11 cellular contexts compared by ENCODE assay signal in genomic region chr22:30307026-30307574, GRCh38. TPM values are rescaled to one million over a fixed set of nuclear protein-coding genes. Genes with fewer than 3 reads are reported as not detected.
DNase-seq lines count a peak whose midpoint lies in the region; ATAC-seq, FAIRE-seq and TF ChIP-seq lines count a peak whose summit lies in the region.
"Had no signal": no experiment of that assay in that cellular context is flagged by ENCODE, and none has a peak within 500 bp of the region (broad histone marks: within the 10 kb centered on the region; RNA-seq: fewer than 3 reads in every experiment).

No MANE protein-coding gene starts in this region.

- H4K20me1 ChIP-seq in DOHH2 (ENCODE audit: control insufficient read depth, insufficient read depth, low read depth, low read length) = no peaks in the 10 kb centered on the region
- H4K20me1 ChIP-seq in MM.1S (ENCODE audit: insufficient read depth, low read length) = no peaks in the 10 kb centered on the region

- H3K9ac ChIP-seq in MM.1S (ENCODE audit: low read length) = peak overlapping the region; percentile 48; the same call in 1 of the 2 replicates
- no peak overlapping the region for H3K9ac ChIP-seq in skeletal muscle tissue (ENCODE audit: low read depth in 1 of 3, low read length in 3 of 3)

- H3K27me3 ChIP-seq in DOHH2 (ENCODE audit: control insufficient read depth, low read length) = no peaks in the 10 kb centered on the region
- no peaks in the 10 kb centered on the region for H3K27me3 ChIP-seq in MM.1S (replicated peaks; ENCODE audit: insufficient read depth, low read length)
- H3K27me3 ChIP-seq in effector memory CD4-positive, alpha-beta T cell (replicated peaks; ENCODE audit: control insufficient read depth, insufficient read depth, low read length, poor library complexity, severe bottlenecking) = no peaks in the 10 kb centered on the region
- no peaks in the 10 kb centered on the region for H3K27me3 ChIP-seq in skeletal muscle tissue (ENCODE audit: control insufficient read depth in 3 of 3, insufficient read depth in 3 of 3, low read length in 3 of 3)
- no peaks in the 10 kb centered on the region for H3K27me3 ChIP-seq in psoas muscle (ENCODE audit: insufficient read depth in 3 of 3, low read length in 2 of 3)
- no peaks in the 10 kb centered on the region for H3K27me3 ChIP-seq in pancreas

- TF ChIP-seq CTCF in DOHH2 (IDR thresholded peaks at IDR 0.05; ENCODE audit: low read depth, low read length, poor library complexity, severe bottlenecking) = no peak
- no peak for TF ChIP-seq CTCF in MM.1S (IDR thresholded peaks at IDR 0.05; ENCODE audit: low read length)
- TF ChIP-seq CTCF in psoas muscle (IDR thresholded peaks at IDR 0.05) = no peak
- no peak for TF ChIP-seq CTCF in pancreas (IDR thresholded peaks at IDR 0.05)

- H3K79me2 ChIP-seq in DOHH2 (ENCODE audit: control insufficient read depth, low read length) = peaks cover 6% of the 10 kb centered on the region
- peaks cover 58% of the 10 kb centered on the region for H3K79me2 ChIP-seq in MM.1S (ENCODE audit: low read length)

- H3K4me2 ChIP-seq in DOHH2 (ENCODE audit: low read length) (peak overlapping the region; percentile 98), MM.1S (ENCODE audit: low read depth, low read length) (peak overlapping the region; percentile 87)

- H3K4me3 ChIP-seq in DOHH2 (ENCODE audit: low read length) (peak overlapping the region; percentile 69), MM.1S (ENCODE audit: low read length) (no peak overlapping the region), skeletal muscle tissue (ENCODE audit: low read length in 3 of 3) (no peak overlapping the region), psoas muscle (no peak overlapping the region), pancreas (no peak overlapping the region)
- peak overlapping the region; percentile 16 for H3K4me3 ChIP-seq in effector memory CD4-positive, alpha-beta T cell (ENCODE audit: insufficient read depth, low read depth, low read length, poor library complexity, severe bottlenecking)

- H3K4me1 ChIP-seq in DOHH2 (ENCODE audit: control insufficient read depth, low read length) (peaks cover 60% of the 10 kb centered on the region), MM.1S (ENCODE audit: low read length) (peaks cover 79% of the 10 kb centered on the region), skeletal muscle tissue (ENCODE audit: control insufficient read depth in 3 of 3, insufficient read depth in 3 of 3, low read length in 3 of 3) (peaks cover 74 to 79% (median 78%) of the 10 kb centered on the region in 3 donors), psoas muscle (peaks cover 30% of the 10 kb centered on the region), pancreas (peaks cover 41 to 87% (median 52%) of the 10 kb centered on the region in 3 donors)
- peaks cover 94% of the 10 kb centered on the region for H3K4me1 ChIP-seq in effector memory CD4-positive, alpha-beta T cell (ENCODE audit: control insufficient read depth, insufficient read depth, low read length, poor library complexity, severe bottlenecking)

- DNase-seq in MM.1S = no peak
- DNase-seq in effector memory CD4-positive, alpha-beta T cell = no peak
- DNase-seq in psoas muscle = no peak
- no peak for DNase-seq in stimulated activated CD4-positive, alpha-beta T cell treated with anti-CD3 and anti-CD28 coated beads, Interleukin-4, amount 100 ng/mL, for 1 hour
- no peak for DNase-seq in NCI-H1930 (lab: John Stamatoyannopoulos, UW)
- no peak for DNase-seq in pancreas
- DNase-seq: EL, NCI-H1105 treated with DMSO at 0.1 percent for 48 hours had no signal

- H3K9me3 ChIP-seq in DOHH2 (ENCODE audit: control insufficient read depth, insufficient read depth, low read length) (no peaks in the 10 kb centered on the region), MM.1S (replicated peaks; ENCODE audit: insufficient read depth, low read length) (no peaks in the 10 kb centered on the region), skeletal muscle tissue (ENCODE audit: control insufficient read depth in 3 of 3, low read length in 3 of 3) (no peaks in the 10 kb centered on the region), psoas muscle (no peaks in the 10 kb centered on the region), pancreas (no peaks in the 10 kb centered on the region)
- no peaks in the 10 kb centered on the region for H3K9me3 ChIP-seq in effector memory CD4-positive, alpha-beta T cell (ENCODE audit: control insufficient read depth, low read length)

- peaks cover 6% of the 10 kb centered on the region for H3K36me3 ChIP-seq in DOHH2 (ENCODE audit: control insufficient read depth, low read length)
- no peaks in the 10 kb centered on the region for H3K36me3 ChIP-seq in MM.1S (replicated peaks; ENCODE audit: insufficient read depth, low read length)
- H3K36me3 ChIP-seq in effector memory CD4-positive, alpha-beta T cell (ENCODE audit: control insufficient read depth, insufficient read depth, low read length) = no peaks in the 10 kb centered on the region
- H3K36me3 ChIP-seq in skeletal muscle tissue (ENCODE audit: control insufficient read depth in 3 of 3, insufficient read depth in 3 of 3, low read length in 3 of 3) = peaks cover 0 to 4% (median 3%) of the 10 kb centered on the region in 3 donors
- H3K36me3 ChIP-seq in psoas muscle (ENCODE audit: insufficient read depth in 1 of 2, low read depth in 1 of 2) = no peaks in the 10 kb centered on the region
- no peaks in the 10 kb centered on the region for H3K36me3 ChIP-seq in pancreas

- intact Hi-C loops in psoas muscle (cut with DNase I) (no loop called here), pancreas (cut with DNase I) (no loop called here)

- H3F3A ChIP-seq in DOHH2 (ENCODE audit: control insufficient read depth, insufficient read depth) = peaks cover 19% of the 10 kb centered on the region
- peaks cover 31% of the 10 kb centered on the region for H3F3A ChIP-seq in MM.1S (ENCODE audit: insufficient read depth, low read length)

- H3K9me2 ChIP-seq in DOHH2 (replicated peaks; ENCODE audit: control insufficient read depth, low read length) = no peaks in the 10 kb centered on the region
- H3K9me2 ChIP-seq in MM.1S (replicated peaks; ENCODE audit: insufficient read depth, low read length) = no peaks in the 10 kb centered on the region

- WGBS in psoas muscle, 3 donors = 79 to 85% (median 82%) methylated on average over 5 of the region's 5 CpGs
- WGBS in pancreas, 2 donors = 91 to 92% methylated on average over 5 of the region's 5 CpGs

- no peak for FAIRE-seq in pancreas (lab: Jason Lieb, UNC)

- no peak for ATAC-seq in psoas muscle
- no peak for ATAC-seq in pancreas

- H3K27ac ChIP-seq in DOHH2 (ENCODE audit: low read depth, low read length) = peak overlapping the region; percentile 73; the same call in 1 of the 2 replicates
- H3K27ac ChIP-seq in MM.1S (ENCODE audit: low read length) = peak overlapping the region; percentile 76
- H3K27ac ChIP-seq in effector memory CD4-positive, alpha-beta T cell (ENCODE audit: insufficient read depth, low read length, poor library complexity, severe bottlenecking) = peak overlapping the region; percentile 71
- H3K27ac ChIP-seq in skeletal muscle tissue (ENCODE audit: low read depth, low read length) = peak overlapping the region; percentile 6
- H3K27ac ChIP-seq in psoas muscle = no peak overlapping the region
- H3K27ac ChIP-seq in pancreas = peak overlapping the region in 1 of 4 donors; percentile 68

- H2AFZ ChIP-seq in MM.1S (ENCODE audit: low read length) = peak overlapping the region; percentile 16; the same call in 1 of the 2 replicates

RNA-seq across cellular contexts. Expression of gene CASTOR1, which starts 17.8 kb away (rescaled TPM):
- total RNA-seq in skeletal muscle tissue (2.6 TPM), psoas muscle (1 to 10 TPM in 3 of 4 donors, under 1 TPM in 1; 0.44 to 4.8 (median 2.2) TPM), pancreas (1 to 10 TPM; 1.8 to 7.3 (median 3.8) TPM)
- polyA plus RNA-seq in psoas muscle (1 to 10 TPM; 1.9 to 5.1 (median 2.9) TPM), pancreas (1 to 10 TPM; 7.3 to 8.3 TPM)

RNA-seq across cellular contexts. Expression of gene TBC1D10A, which starts 19.6 kb away (rescaled TPM):
- total RNA-seq in skeletal muscle tissue = 7.3 TPM
- 1 to 10 TPM; 2.9 to 4.8 (median 3.3) TPM for total RNA-seq in psoas muscle
- 1 to 10 TPM; 2.2 to 4.2 (median 2.9) TPM for polyA plus RNA-seq in psoas muscle
- 10 to 100 TPM in 1 of 6 donors, 1 to 10 TPM in 5; 4.0 to 14.1 (median 7.4) TPM for total RNA-seq in pancreas
- polyA plus RNA-seq in pancreas = 10 to 100 TPM; 12.4 to 19.4 TPM

RNA-seq across cellular contexts. Expression of gene OSM, which starts 40.4 kb away (rescaled TPM):
- total RNA-seq in skeletal muscle tissue = 0.52 TPM
- total RNA-seq in psoas muscle = under 1 TPM in 2 of 4 donors, not detected in 2; 0.38 to 0.39 TPM
- polyA plus RNA-seq in psoas muscle = under 1 TPM in 2 of 3 donors, not detected in 1; 0.08 TPM
- total RNA-seq in pancreas = 1 to 10 TPM in 2 of 6 donors, under 1 TPM in 3, not detected in 1; 0.13 to 1.5 (median 0.38) TPM
- polyA plus RNA-seq in pancreas = under 1 TPM; 0.23 to 0.26 TPM
- total RNA-seq: neural crest cell had no signal

RNA-seq across cellular contexts. Expression of gene SF3A1, which starts 49.6 kb away (rescaled TPM):
- 18.8 TPM for total RNA-seq in skeletal muscle tissue
- total RNA-seq in psoas muscle = 100 to 1,000 TPM; 107 to 146 (median 121) TPM
- 10 to 100 TPM; 21.6 to 35.5 (median 32.3) TPM for polyA plus RNA-seq in psoas muscle
- total RNA-seq in pancreas = 100 to 1,000 TPM in 1 of 6 donors, 10 to 100 TPM in 5; 77.2 to 102 (median 95.4) TPM
- polyA plus RNA-seq in pancreas = 10 to 100 TPM; 19.2 to 21.6 TPM

RNA-seq across cellular contexts. Expression of gene CCDC157, which starts 49.7 kb away (rescaled TPM):
- total RNA-seq in skeletal muscle tissue (1.0 TPM), psoas muscle (under 1 TPM; 0.17 to 0.88 (median 0.54) TPM), pancreas (1 to 10 TPM; 1.1 to 2.6 (median 1.2) TPM)
- polyA plus RNA-seq in psoas muscle (1 to 10 TPM; 1.4 to 2.6 (median 1.5) TPM), pancreas (1 to 10 TPM; 5.3 to 8.2 TPM)

Comparison
In these comparisons a context has a peak if more than half of its experiments do, and no peak if none do; other contexts are left out.
1. H3K4me3 ChIP-seq: peak in DOHH2 (single experiment) and effector memory CD4-positive, alpha-beta T cell (single experiment); none in MM.1S (single experiment), skeletal muscle tissue (0 of 3), psoas muscle (single experiment) and pancreas (0 of 4).